25 cellular contexts compared by ENCODE assay signal in the genomic region with DNA sequence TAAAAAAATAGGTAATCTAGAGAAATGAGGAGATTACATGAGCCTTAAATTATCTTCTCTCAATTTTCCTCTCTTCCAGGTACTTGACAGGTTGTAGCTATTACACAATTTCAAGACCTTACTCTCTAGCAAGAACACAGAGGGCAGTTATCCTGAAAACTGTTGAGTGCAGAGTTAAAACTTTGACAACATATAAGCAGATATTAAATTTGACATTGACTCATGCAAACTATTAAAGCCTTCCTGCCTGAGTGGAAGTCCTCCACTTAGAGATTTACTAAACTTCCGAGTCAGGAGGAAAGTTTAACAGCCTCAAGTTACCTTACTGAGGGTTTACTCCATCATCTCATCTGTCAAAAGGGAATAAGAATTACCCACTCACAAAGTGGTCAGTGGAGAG.
"Had no signal": no experiment of that assay in that cellular context is flagged by ENCODE, and none has a peak within 500 bp of the region (broad histone marks: within the 10 kb centered on the region; RNA-seq: fewer than 3 reads in every experiment).

No MANE protein-coding gene starts in this region.

- H3K4me1 ChIP-seq: parathyroid adenoma, psoas muscle, right lobe of liver, sigmoid colon, suprapubic skin, transverse colon, vagina had no signal

- ATAC-seq: natural killer cell; psoas muscle; right cardiac atrium; right lobe of liver; stimulated activated effector memory CD8-positive, alpha-beta T cell treated with anti-CD3 and anti-CD28 coated beads, Interleukin-12 subunit alpha, Interleukin-12 subunit beta, amount 100 ng/mL, for 72 hours; stimulated activated naive B cell treated with anti-CD40 and anti-IgM and Interleukin-4, amounts not matched to agents 10 μg/mL and 1 μg/mL and 100 μg/mL, for 72 hours; stimulated activated naive CD8-positive, alpha-beta T cell treated with anti-CD3 and anti-CD28 coated beads, Interleukin-15, amount 100 ng/mL, for 72 hours; stimulated activated naive CD8-positive, alpha-beta T cell treated with anti-CD3 and anti-CD28 coated beads, Interleukin-15, Interleukin-2, amounts not matched to agents 100 U/mL and 50 U/mL, for 24 hours had no signal

- H3K9me3 ChIP-seq: ovary, psoas muscle, right lobe of liver, sigmoid colon, suprapubic skin, testis, tibial artery, transverse colon, vagina had no signal

- H3K27me3 ChIP-seq: neural progenitor cell, ovary, right lobe of liver, sigmoid colon, suprapubic skin, testis, tibial artery, transverse colon, vagina had no signal

- H3K4me3 ChIP-seq: neural progenitor cell, ovary, psoas muscle, right lobe of liver, sigmoid colon, suprapubic skin, testis, tibial artery, transverse colon, vagina had no signal

- H3K27ac ChIP-seq: neural progenitor cell, ovary, parathyroid adenoma, psoas muscle, right lobe of liver, sigmoid colon, suprapubic skin, testis, tibial artery, transverse colon, vagina had no signal

- H3K36me3 ChIP-seq: neural progenitor cell, ovary, right lobe of liver, sigmoid colon, suprapubic skin, tibial artery, transverse colon, vagina had no signal

- DNase-seq: natural killer cell; occipital lobe; ovary; posterior cingulate gyrus; psoas muscle; right cardiac atrium; right lobe of liver; sigmoid colon; small intestine; stimulated activated CD4-positive, alpha-beta T cell treated with anti-CD3 and anti-CD28 coated beads, Interleukin-15, amount 100 ng/mL, for 24 hours; stimulated activated CD4-positive, alpha-beta T cell treated with anti-CD3 and anti-CD28 coated beads, Interleukin-2, amount 100 ng/mL, for 24 hours; stimulated activated CD4-positive, alpha-beta T cell treated with anti-CD3 and anti-CD28 coated beads, Interleukin-2, amount 100 ng/mL, for 48 hours; stimulated activated CD4-positive, alpha-beta T cell treated with anti-CD3 and anti-CD28 coated beads, Interleukin-4, amount 100 ng/mL, for 24 hours; stimulated activated naive B cell treated with anti-CD40 and anti-IgM and Interleukin-4, amounts not matched to agents 10 μg/mL and 1 μg/mL and 100 μg/mL, for 72 hours; stimulated activated naive CD8-positive, alpha-beta T cell treated with anti-CD3 and anti-CD28 coated beads, Interleukin-15, amount 100 ng/mL, for 72 hours; stimulated activated naive CD8-positive, alpha-beta T cell treated with anti-CD3 and anti-CD28 coated beads, Interleukin-15, Interleukin-2, amounts not matched to agents 100 U/mL and 50 U/mL, for 24 hours; substantia nigra; testis; tibial artery; transverse colon had no signal
